In genomic region chr20:20286061-20286460, GRCh38 we compare ENCODE assay signal across 29 cellular contexts.
"Had no signal": no experiment of that assay in that cellular context is flagged by ENCODE, and none has a peak within 500 bp of the region (broad histone marks: within the 10 kb centered on the region; RNA-seq: fewer than 3 reads in every experiment).

No MANE protein-coding gene starts in this region.

- H3K9me3 ChIP-seq: ascending aorta, breast epithelium, gastrocnemius medialis, heart left ventricle had no signal

- H3K36me3 ChIP-seq: ascending aorta, breast epithelium, cardiac muscle cell, gastrocnemius medialis had no signal

- H3K27ac ChIP-seq: ascending aorta, breast epithelium, cardiac muscle cell, coronary artery, dorsolateral prefrontal cortex, esophagus muscularis mucosa, foreskin keratinocyte, gastrocnemius medialis, heart left ventricle had no signal

- H3K4me1 ChIP-seq: ascending aorta, breast epithelium, esophagus muscularis mucosa, foreskin keratinocyte, gastrocnemius medialis, heart left ventricle had no signal

- H3K27me3 ChIP-seq: ascending aorta, cardiac muscle cell, foreskin keratinocyte, gastrocnemius medialis, heart left ventricle had no signal

- H3K27ac Mint-ChIP-seq: activated CD4-positive, alpha-beta T cell treated with anti-CD3 and anti-CD28 coated beads for 36 hours; activated naive CD4-positive, alpha-beta T cell treated with anti-CD3 and anti-CD28 coated beads, Interleukin-2, amount 10 ng/mL, durations not matched to agents 7 days and 5 days; activated naive CD4-positive, alpha-beta T cell treated with anti-CD3 and anti-CD28 coated beads, Interleukin-2, amount 50 U/mL, for 72 hours; activated naive CD8-positive, alpha-beta T cell treated with anti-CD3 and anti-CD28 coated beads, Interleukin-2, amount 10 ng/mL, durations not matched to agents 7 days and 5 days; activated T-cell treated with anti-CD3 and anti-CD28 coated beads, Interleukin-2, amount 50 U/mL, for 24 hours; activated T-cell treated with anti-CD3 and anti-CD28 coated beads, Interleukin-2, amount 50 U/mL, for 72 hours; brain; dendritic cell treated with granulocyte-macrophage colony-stimulating factor and Interleukin-4, amounts not matched to agents 40 ng/mL and 50 ng/mL, for 4 days had no signal

- ATAC-seq: activated CD4-positive, alpha-beta T cell treated with anti-CD3 and anti-CD28 coated beads for 36 hours; activated naive CD4-positive, alpha-beta T cell treated with anti-CD3 and anti-CD28 coated beads, Interleukin-2, amount 50 U/mL, for 72 hours; activated T-cell treated with anti-CD3 and anti-CD28 coated beads, Interleukin-2, amount 50 U/mL, for 72 hours; foreskin keratinocyte; gastrocnemius medialis; heart left ventricle had no signal

- H3K4me1 Mint-ChIP-seq: activated CD4-positive, alpha-beta T cell treated with anti-CD3 and anti-CD28 coated beads for 36 hours; activated naive CD4-positive, alpha-beta T cell treated with anti-CD3 and anti-CD28 coated beads, Interleukin-2, amount 10 ng/mL, durations not matched to agents 7 days and 5 days; brain had no signal

- H3K4me3 Mint-ChIP-seq: activated CD4-positive, alpha-beta T cell treated with anti-CD3 and anti-CD28 coated beads for 36 hours; activated naive CD4-positive, alpha-beta T cell treated with anti-CD3 and anti-CD28 coated beads, Interleukin-2, amount 10 ng/mL, durations not matched to agents 7 days and 5 days; activated naive CD8-positive, alpha-beta T cell treated with anti-CD3 and anti-CD28 coated beads, Interleukin-2, amount 10 ng/mL, durations not matched to agents 7 days and 5 days; activated T-cell treated with anti-CD3 and anti-CD28 coated beads, Interleukin-2, amount 50 U/mL, for 24 hours; activated T-cell treated with anti-CD3 and anti-CD28 coated beads, Interleukin-2, amount 50 U/mL, for 72 hours; brain; dendritic cell treated with granulocyte-macrophage colony-stimulating factor and Interleukin-4, amounts not matched to agents 40 ng/mL and 50 ng/mL, for 4 days had no signal

- H3K4me3 ChIP-seq: ascending aorta, breast epithelium, cardiac muscle cell, coronary artery, dorsolateral prefrontal cortex, esophagus muscularis mucosa, gastrocnemius medialis, heart left ventricle had no signal

- DNase-seq: activated CD4-positive, alpha-beta T cell treated with anti-CD3 and anti-CD28 coated beads for 36 hours; activated CD4-positive, alpha-beta T cell treated with anti-CD3 and anti-CD28 coated beads, Interleukin-2, amount 50 U/mL, for 1 hour; activated CD4-positive, alpha-beta T cell treated with anti-CD3 and anti-CD28 coated beads, Interleukin-2, amount 50 U/mL, for 48 hours; activated CD4-positive, CD25-positive, alpha-beta regulatory T cell; activated CD4-positive, CD25-positive, alpha-beta regulatory T cell treated with anti-CD3 and anti-CD28 coated beads, Interleukin-2, amount 50 U/mL, for 72 hours; activated CD8-positive, alpha-beta memory T cell treated with anti-CD3 and anti-CD28 coated beads, Interleukin-2, amount 50 U/mL, for 48 hours; activated gamma-delta T cell; activated naive CD4-positive, alpha-beta T cell; activated naive CD4-positive, alpha-beta T cell treated with anti-CD3 and anti-CD28 coated beads, Interleukin-2, amount 10 ng/mL, durations not matched to agents 7 days and 5 days; activated naive CD8-positive, alpha-beta T cell treated with anti-CD3 and anti-CD28 coated beads, Interleukin-2, amount 10 ng/mL, durations not matched to agents 7 days and 5 days; activated T-cell treated with anti-CD3 and anti-CD28 coated beads for 4 hours; activated T-cell treated with anti-CD3 and anti-CD28 coated beads, Interleukin-2, amount 50 U/mL, for 24 hours; activated T-cell treated with anti-CD3 and anti-CD28 coated beads, Interleukin-2, amount 50 U/mL, for 72 hours; central memory CD4-positive, alpha-beta T cell; dorsolateral prefrontal cortex; effector memory CD4-positive, alpha-beta T cell; erythroblast; foreskin keratinocyte; gastrocnemius medialis; glutamatergic neuron; heart left ventricle had no signal

- H3K36me3 Mint-ChIP-seq: activated naive CD4-positive, alpha-beta T cell treated with anti-CD3 and anti-CD28 coated beads, Interleukin-2, amount 10 ng/mL, durations not matched to agents 7 days and 5 days; activated naive CD4-positive, alpha-beta T cell treated with anti-CD3 and anti-CD28 coated beads, Interleukin-2, amount 50 U/mL, for 72 hours; activated naive CD8-positive, alpha-beta T cell treated with anti-CD3 and anti-CD28 coated beads, Interleukin-2, amount 10 ng/mL, durations not matched to agents 7 days and 5 days; brain had no signal

- H3K9me3 Mint-ChIP-seq: activated naive CD4-positive, alpha-beta T cell treated with anti-CD3 and anti-CD28 coated beads, Interleukin-2, amount 10 ng/mL, durations not matched to agents 7 days and 5 days; activated naive CD4-positive, alpha-beta T cell treated with anti-CD3 and anti-CD28 coated beads, Interleukin-2, amount 50 U/mL, for 72 hours; activated T-cell treated with anti-CD3 and anti-CD28 coated beads, Interleukin-2, amount 50 U/mL, for 24 hours; dendritic cell treated with granulocyte-macrophage colony-stimulating factor and Interleukin-4, amounts not matched to agents 40 ng/mL and 50 ng/mL, for 4 days had no signal
